1 cellular context compared by ENCODE assay signal in genomic region chr2:241905716-241906376, GRCh38.
TF ChIP-seq lines count a peak whose summit lies in the region.

No MANE protein-coding gene starts in this region.

TF ChIP-seq in HepG2, 621 proteins besides CTCF, POLR2A, EP300 and RAD21 (continued from another document and continues in another):
- TF ChIP-seq HOMEZ (CRISPR knock-in tag; IDR thresholded peaks at IDR 0.05; ENCODE audit: low read depth) (no peak), ZNF101 (CRISPR knock-in tag; IDR thresholded peaks at IDR 0.05; ENCODE audit: borderline replicate concordance, low read depth) (no peak), MXI1 (IDR thresholded peaks at IDR 0.05; ENCODE audit: borderline replicate concordance, low read depth, low read length) (no peak), AKAP8 (CRISPR knock-in tag; IDR thresholded peaks at IDR 0.05) (no peak), SOX5 (CRISPR knock-in tag; IDR thresholded peaks at IDR 0.05; ENCODE audit: borderline replicate concordance) (no peak), ZNF891 (CRISPR knock-in tag; IDR thresholded peaks at IDR 0.05) (no peak), ZSCAN22 (CRISPR knock-in tag; IDR thresholded peaks at IDR 0.05) (no peak), ZNF549 (CRISPR knock-in tag; IDR thresholded peaks at IDR 0.05) (no peak), ZNF773 (CRISPR knock-in tag; IDR thresholded peaks at IDR 0.05; ENCODE audit: borderline replicate concordance) (no peak), ZNF430 (CRISPR knock-in tag; IDR thresholded peaks at IDR 0.05) (no peak), ZNF644 (CRISPR knock-in tag; IDR thresholded peaks at IDR 0.05; ENCODE audit: low read depth) (no peak), ZNF660 (CRISPR knock-in tag; IDR thresholded peaks at IDR 0.05; ENCODE audit: borderline replicate concordance, low read depth) (no peak), ONECUT2 (CRISPR knock-in tag; IDR thresholded peaks at IDR 0.05) (no peak), HNRNPH1 (optimal IDR thresholded peaks at IDR 0.05; ENCODE audit: low read depth, low read length) (no peak), HMG20B (CRISPR knock-in tag; conservative IDR thresholded peaks at IDR 0.05) (no peak), HINFP (CRISPR knock-in tag; IDR thresholded peaks at IDR 0.05; ENCODE audit: low read depth) (peak; percentile 98), IKZF4 (CRISPR knock-in tag; IDR thresholded peaks at IDR 0.05; ENCODE audit: borderline replicate concordance, low read depth, not compliant biosample characterization) (peak; percentile 45), HOXA5 (CRISPR knock-in tag; IDR thresholded peaks at IDR 0.05) (no peak), CAMTA2 (CRISPR knock-in tag; IDR thresholded peaks at IDR 0.05; ENCODE audit: borderline replicate concordance) (no peak), HDAC6 (IDR thresholded peaks at IDR 0.05; ENCODE audit: low read depth, low read length) (no peak), FOXJ3 (CRISPR knock-in tag; IDR thresholded peaks at IDR 0.05; ENCODE audit: borderline replicate concordance) (no peak), FOXA1 (IDR thresholded peaks at IDR 0.05) (no peak), FOXA1 (CRISPR knock-in tag; IDR thresholded peaks at IDR 0.05) (0 out of 2 replicates have a peak, but pooled peaks have one; percentile 8), ZNF343 (CRISPR knock-in tag; IDR thresholded peaks at IDR 0.05) (no peak), TARDBP (CRISPR knock-in tag; IDR thresholded peaks at IDR 0.05) (no peak), BRCA1 (CRISPR knock-in tag; IDR thresholded peaks at IDR 0.05) (no peak), PHF21A (CRISPR knock-in tag; IDR thresholded peaks at IDR 0.05) (no peak), GABPB1 (CRISPR knock-in tag; IDR thresholded peaks at IDR 0.05) (no peak), ZBTB44 (CRISPR knock-in tag; IDR thresholded peaks at IDR 0.05) (no peak), MTF1 (CRISPR knock-in tag; IDR thresholded peaks at IDR 0.05) (no peak), ETS1 (CRISPR knock-in tag; IDR thresholded peaks at IDR 0.05) (no peak), SRSF9 (IDR thresholded peaks at IDR 0.05; ENCODE audit: borderline replicate concordance, insufficient read depth, low read depth, low read length, poor library complexity, severe bottlenecking) (no peak), ZNF12 (CRISPR knock-in tag; IDR thresholded peaks at IDR 0.05) (no peak), SETDB1 (CRISPR knock-in tag; IDR thresholded peaks at IDR 0.05; ENCODE audit: borderline replicate concordance) (no peak), HMGXB3 (CRISPR knock-in tag; IDR thresholded peaks at IDR 0.05; ENCODE audit: borderline replicate concordance) (no peak), ZNF282 (IDR thresholded peaks at IDR 0.05; ENCODE audit: partially characterized antibody) (no peak), ZBTB7A (CRISPR knock-in tag; IDR thresholded peaks at IDR 0.05) (0 out of 2 replicates have a peak, but pooled peaks have one; percentile 22), ZSCAN21 (CRISPR knock-in tag; IDR thresholded peaks at IDR 0.05; ENCODE audit: borderline replicate concordance) (no peak), CCDC6 (CRISPR knock-in tag; IDR thresholded peaks at IDR 0.05) (no peak), SPEN (CRISPR knock-in tag; IDR thresholded peaks at IDR 0.05; ENCODE audit: low read depth) (no peak), PATZ1 (CRISPR knock-in tag; IDR thresholded peaks at IDR 0.05) (peak; percentile 48; the same call in 1 of the 2 replicates), MIER3 (CRISPR knock-in tag; IDR thresholded peaks at IDR 0.05; ENCODE audit: borderline replicate concordance) (no peak), CEBPZ (IDR thresholded peaks at IDR 0.05; ENCODE audit: low read length) (no peak), CSRNP2 (CRISPR knock-in tag; conservative IDR thresholded peaks at IDR 0.05; ENCODE audit: low read depth) (no peak), ZNF292 (CRISPR knock-in tag; IDR thresholded peaks at IDR 0.05; ENCODE audit: borderline replicate concordance, low read depth) (no peak), SMYD3 (CRISPR knock-in tag; IDR thresholded peaks at IDR 0.05) (no peak), ZSCAN12 (CRISPR knock-in tag; IDR thresholded peaks at IDR 0.05) (no peak), ATF3 (CRISPR knock-in tag; IDR thresholded peaks at IDR 0.05) (no peak), HNF4A (CRISPR knock-in tag; IDR thresholded peaks at IDR 0.05) (peak; percentile 72), HCFC1 (IDR thresholded peaks at IDR 0.05; ENCODE audit: low read depth, low read length) (no peak), SMAD1 (CRISPR knock-in tag; IDR thresholded peaks at IDR 0.05; ENCODE audit: borderline replicate concordance, low read depth) (no peak), LCORL (IDR thresholded peaks at IDR 0.05) (no peak), LCORL (CRISPR knock-in tag; IDR thresholded peaks at IDR 0.05) (0 out of 2 replicates have a peak, but pooled peaks have one; percentile 21)
